30 cellular contexts compared by ENCODE assay signal in the genomic region with DNA sequence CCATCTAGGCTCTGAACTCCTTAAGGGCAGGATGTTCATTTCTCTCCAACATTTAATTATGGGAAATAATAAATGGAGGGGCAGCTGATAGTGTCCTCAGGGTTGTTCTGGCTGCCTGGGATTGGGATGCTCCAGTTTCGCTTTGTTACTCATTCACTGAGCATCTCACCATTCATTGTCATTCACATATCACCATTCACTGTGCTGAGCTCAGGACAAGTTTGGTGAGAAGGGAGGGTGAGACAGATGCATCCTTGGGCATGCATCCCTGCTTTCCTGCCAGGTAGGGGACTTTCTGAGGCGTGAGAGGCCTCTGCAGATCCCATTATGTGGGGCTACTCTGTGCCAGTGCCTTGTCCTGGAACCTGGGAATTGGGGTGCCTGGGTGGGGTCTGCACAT.
"Had no signal": no experiment of that assay in that cellular context is flagged by ENCODE, and none has a peak within 500 bp of the region (broad histone marks: within the 10 kb centered on the region; RNA-seq: fewer than 3 reads in every experiment).

No MANE protein-coding gene starts in this region.

- H3K27ac ChIP-seq: adrenal gland, body of pancreas, esophagus squamous epithelium, gastroesophageal sphincter, WERI-Rb-1 had no signal

- DNase-seq: activated CD4-positive, alpha-beta memory T cell treated with anti-CD3 and anti-CD28 coated beads for 36 hours; activated CD4-positive, alpha-beta T cell treated with anti-CD3 and anti-CD28 coated beads for 36 hours; activated CD4-positive, alpha-beta T cell treated with anti-CD3 and anti-CD28 coated beads, Interleukin-2, amount 10 ng/mL, durations not matched to agents 24 days and 14 days; activated CD4-positive, CD25-positive, alpha-beta regulatory T cell; activated CD4-positive, CD25-positive, alpha-beta regulatory T cell treated with anti-CD3 and anti-CD28 coated beads, Interleukin-2, amount 50 U/mL, for 72 hours; activated CD8-positive, alpha-beta memory T cell treated with anti-CD3 and anti-CD28 coated beads, Interleukin-2, amount 10 ng/mL, durations not matched to agents 7 days and 5 days; activated CD8-positive, alpha-beta memory T cell treated with anti-CD3 and anti-CD28 coated beads, Interleukin-2, amount 50 U/mL, for 4 hours; activated CD8-positive, alpha-beta T cell treated with anti-CD3 and anti-CD28 coated beads, Interleukin-2, amount 10 ng/mL, durations not matched to agents 7 days and 5 days; activated effector memory CD4-positive, alpha-beta T cell treated with anti-CD3 and anti-CD28 coated beads, Interleukin-2, amount 50 U/mL, for 16 hours; activated naive CD4-positive, alpha-beta T cell treated with anti-CD3 and anti-CD28 coated beads for 36 hours; activated naive CD8-positive, alpha-beta T cell treated with anti-CD3 and anti-CD28 coated beads for 36 hours; activated naive CD8-positive, alpha-beta T cell treated with anti-CD3 and anti-CD28 coated beads, Interleukin-2, amount 50 U/mL, for 24 hours; activated T-cell treated with anti-CD3 and anti-CD28 coated beads, Interleukin-2, amount 50 U/mL, for 1 hour; activated T-cell treated with anti-CD3 and anti-CD28 coated beads, Interleukin-2, amount 50 U/mL, for 48 hours; adrenal gland; amygdala; aorta; body of pancreas; cortex of kidney; dermis blood vessel endothelial cell; effector CD4-positive, alpha-beta T cell; effector memory CD8-positive, alpha-beta T cell; erythroblast; esophagus squamous epithelium; foreskin melanocyte; T-helper 1 cell; T-helper 17 cell; T1000; WERI-Rb-1 had no signal

- H3K27me3 ChIP-seq: adrenal gland, body of pancreas had no signal

- H3K4me1 ChIP-seq: adrenal gland, body of pancreas, esophagus squamous epithelium, gastroesophageal sphincter had no signal

- H3K36me3 ChIP-seq: adrenal gland, esophagus squamous epithelium, gastroesophageal sphincter, WERI-Rb-1 had no signal

- H3K9me3 ChIP-seq: adrenal gland, body of pancreas, esophagus squamous epithelium, gastroesophageal sphincter had no signal

- H3K4me3 ChIP-seq: adrenal gland, body of pancreas, esophagus squamous epithelium, gastroesophageal sphincter had no signal
